28 cellular contexts compared by ENCODE assay signal in the genomic region with DNA sequence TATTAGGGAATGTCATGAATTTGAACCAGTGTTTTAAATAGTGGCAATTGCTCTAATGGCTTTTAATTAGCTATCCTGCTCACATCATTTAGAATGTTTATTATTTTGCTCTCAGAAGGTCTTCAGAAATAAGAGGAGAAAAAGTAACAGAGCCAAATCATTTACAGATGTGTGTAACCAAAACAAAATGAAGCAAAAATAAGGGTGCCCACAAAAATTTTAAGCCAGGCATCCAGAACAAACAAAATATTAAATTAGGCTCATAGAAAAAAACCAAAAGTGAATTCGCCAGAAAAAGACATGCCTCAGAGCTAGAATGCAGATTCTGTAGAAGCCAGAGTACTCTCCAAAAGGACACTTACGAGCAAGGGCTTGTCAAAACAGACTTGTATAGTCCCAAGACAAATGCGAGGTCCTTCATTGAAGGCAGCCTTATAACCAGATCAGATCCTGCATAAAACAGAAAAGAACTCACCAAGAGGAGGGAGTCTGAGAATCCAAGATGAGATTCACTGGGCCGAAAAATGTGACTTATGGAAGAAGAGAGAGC. TPM values are rescaled to one million over a fixed set of nuclear protein-coding genes. Genes with fewer than 3 reads are reported as not detected.
A peak's percentile ranks its signal among the peaks of the same experiment; 100 is the strongest.
DNase-seq lines count a peak whose midpoint lies in the region; ATAC-seq, FAIRE-seq and TF ChIP-seq lines count a peak whose summit lies in the region.
"Had no signal": no experiment of that assay in that cellular context is flagged by ENCODE, and none has a peak within 500 bp of the region (broad histone marks: within the 10 kb centered on the region; RNA-seq: fewer than 3 reads in every experiment).

No MANE protein-coding gene starts in this region.

- intact Hi-C loops in sciatic nerve (cut with DNase I): no loop called here

- H3K4me1 ChIP-seq in HUES6 (ENCODE audit: control insufficient read depth, insufficient read depth, low read length): peaks cover 7% of the 10 kb centered on the region; the same call in 1 of the 2 replicates
- H3K4me1 ChIP-seq: A549, SJCRH30 had no signal

- FAIRE-seq in GM18507 (lab: Jason Lieb, UNC): peak; percentile 31
- FAIRE-seq: A549, GM12891, GM19239 had no signal

- no peak for DNase-seq in GM18507 (ENCODE audit: extremely low spot score, insufficient read length, low read depth)
- DNase-seq in fibroblast of gingiva (ENCODE audit: low read depth): peak; percentile 59
- no peak for DNase-seq in sciatic nerve (ENCODE audit: low spot score)
- DNase-seq in NCI-H128 (lab: John Stamatoyannopoulos, UW; ENCODE audit: unreplicated experiment): no peak
- no peak for DNase-seq in T1000 (lab: John Stamatoyannopoulos, UW)
- DNase-seq in glomerular visceral epithelial cell (ENCODE audit: extremely low spot score): no peak
- no peak for DNase-seq in type B pancreatic cell (ENCODE audit: extremely low spot score, unreplicated experiment)
- DNase-seq: C1 segment of cervical spinal cord; CD4-positive, alpha-beta memory T cell; COR-L47; EL; GDM1; NCI-H1092; NCI-H1436; NCI-H1930; NCI-H2107; NCI-H446; NCI-H524 treated with DMSO at 0.1 percent for 48 hours; NCI-H82; NK-92 treated with Interleukin-12 subunit alpha and Interleukin-12 subunit beta, amount 100 ng/mL, for 24 hours; PC-3; SJCRH30 had no signal

- H3K36me3 ChIP-seq in HUES6 (ENCODE audit: control insufficient read depth, insufficient read depth, low read length): no peaks in the 10 kb centered on the region
- H3K36me3 ChIP-seq: HAP-1, SJCRH30 had no signal

- H3K27ac ChIP-seq in HUES6 (ENCODE audit: low read depth, low read length): peak overlapping the region; percentile 68; the same call in 1 of the 2 replicates
- H3K27ac ChIP-seq: A549, SJCRH30 had no signal

- ATAC-seq in sciatic nerve: peak; percentile 67
- ATAC-seq: A549, PC-3, SK-N-SH treated with all-trans-retinoic acid at 6 μM for 48 hours had no signal

- H3K9me3 ChIP-seq in HUES6 (ENCODE audit: control insufficient read depth, insufficient read depth, low read depth, low read length): peaks cover 19% of the 10 kb centered on the region
- H3K9me3 ChIP-seq: A549, SJCRH30 had no signal

- H3K4me3 ChIP-seq in HUES6 (ENCODE audit: low read depth, low read length): no peak overlapping the region
- H3K4me3 ChIP-seq: A549, HAP-1, SJCRH30 had no signal

- H3K27me3 ChIP-seq in HUES6 (ENCODE audit: control insufficient read depth, insufficient read depth, low read length): no peaks in the 10 kb centered on the region
- H3K27me3 ChIP-seq: SJCRH30 had no signal

- no peak for TF ChIP-seq CTCF in type B pancreatic cell (conservative IDR thresholded peaks at IDR 0.05)

- no peak overlapping the region for H3K27ac Mint-ChIP-seq in type B pancreatic cell
- H3K27ac Mint-ChIP-seq: CD4-positive, alpha-beta memory T cell had no signal

- no peak overlapping the region for H3K4me3 Mint-ChIP-seq in type B pancreatic cell
- H3K4me3 Mint-ChIP-seq: CD4-positive, alpha-beta memory T cell had no signal

- H3K27me3 Mint-ChIP-seq in type B pancreatic cell: no peaks in the 10 kb centered on the region

- H3K9me3 Mint-ChIP-seq in type B pancreatic cell: peaks cover 5% of the 10 kb centered on the region

- peaks cover 19% of the 10 kb centered on the region for H3K4me1 Mint-ChIP-seq in type B pancreatic cell (ENCODE audit: unreplicated experiment)
- H3K4me1 Mint-ChIP-seq: CD4-positive, alpha-beta memory T cell had no signal

- H3K36me3 Mint-ChIP-seq in type B pancreatic cell: no peaks in the 10 kb centered on the region

- no peak overlapping the region for H3K9ac ChIP-seq in HUES6 (ENCODE audit: low read length)

RNA-seq across cellular contexts. Expression of gene SERPINA1, which starts 20.2 kb away (rescaled TPM):
- total RNA-seq in sciatic nerve (28.5 TPM), type B pancreatic cell (ENCODE audit: low replicate concordance) (313 and 712 TPM in 2 replicates)
- total RNA-seq: SJCRH30 had no signal

RNA-seq across cellular contexts. Expression of gene SERPINA2, which starts 42.1 kb away (rescaled TPM):
- total RNA-seq in sciatic nerve: not detected
- not detected in 2 replicates for total RNA-seq in type B pancreatic cell (ENCODE audit: low replicate concordance)
- total RNA-seq: CD4-positive, alpha-beta memory T cell; PC-3; SJCRH30 had no signal

RNA-seq across cellular contexts. Expression of gene SERPINA11, which starts 44.0 kb away (rescaled TPM):
- total RNA-seq in sciatic nerve (not detected), type B pancreatic cell (ENCODE audit: low replicate concordance) (0.31 TPM in 1 of 2 replicates, not detected in the other)
- total RNA-seq: CD4-positive, alpha-beta memory T cell; PC-3; SJCRH30 had no signal

Comparison
In these comparisons a context has a peak if more than half of its experiments do, and no peak if none do; other contexts are left out.
1. RNA of gene SERPINA1, which starts 20.2 kb away (total RNA-seq): 313 to 712 TPM in type B pancreatic cell; 28.5 TPM in sciatic nerve (single experiment); every median in the first group is over 10 times any median in the second.